Comparison of ENCODE assay signal across 20 cellular contexts in the genomic region with DNA sequence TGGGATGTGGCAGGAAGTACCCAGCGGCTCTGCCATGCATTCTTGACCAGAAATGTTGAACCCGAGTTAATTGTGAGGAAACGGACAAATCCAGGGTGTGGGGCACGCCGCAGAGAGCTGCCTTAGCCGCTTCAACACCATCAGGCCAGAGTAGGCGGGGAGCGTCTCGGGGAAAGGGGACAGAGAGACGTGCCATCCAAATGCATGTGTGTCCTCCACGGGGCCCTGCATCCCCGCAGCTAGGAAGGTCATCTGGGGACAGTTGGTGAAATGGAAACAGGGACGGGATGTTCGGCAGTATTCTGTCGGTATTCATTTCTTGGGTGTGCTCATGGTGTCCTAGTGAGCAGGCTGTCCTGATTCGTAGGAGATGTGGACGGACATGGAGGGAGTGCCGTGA. TPM values are rescaled to one million over a fixed set of nuclear protein-coding genes. Genes with fewer than 3 reads are reported as not detected.
A peak's percentile ranks its signal among the peaks of the same experiment; 100 is the strongest.
DNase-seq lines count a peak whose midpoint lies in the region; ATAC-seq and TF ChIP-seq lines count a peak whose summit lies in the region.
"Had no signal": no experiment of that assay in that cellular context is flagged by ENCODE, and none has a peak within 500 bp of the region (broad histone marks: within the 10 kb centered on the region; RNA-seq: fewer than 3 reads in every experiment).

No MANE protein-coding gene starts in this region.

- TF ChIP-seq CTCF in left ventricle myocardium inferior (IDR thresholded peaks at IDR 0.05; ENCODE audit: borderline replicate concordance) (no peak), osteocyte (IDR thresholded peaks at IDR 0.05) (no peak)

- H3K18ac ChIP-seq in neuronal stem cell (ENCODE audit: low read length): no peak overlapping the region

- intact Hi-C loops in Right ventricle myocardium inferior (cut with DNase I): no loop called here
- intact Hi-C loops in cardiac septum (cut with DNase I): no loop called here
- intact Hi-C loops in left ventricle myocardium inferior (cut with micrococcal nuclease): no loop called here

- no peak overlapping the region for H2AFZ ChIP-seq in neuronal stem cell (ENCODE audit: low read length)
- H2AFZ ChIP-seq: GM23338 had no signal

- H3K36me3 Mint-ChIP-seq in osteocyte (ENCODE audit: unreplicated experiment): peaks cover 12% of the 10 kb centered on the region

- no peak overlapping the region for H2BK12ac ChIP-seq in neuronal stem cell (ENCODE audit: low read length)

- H2BK120ac ChIP-seq in neuronal stem cell (ENCODE audit: low read depth, low read length): no peak overlapping the region

- no peak overlapping the region for H3K23ac ChIP-seq in neuronal stem cell (ENCODE audit: low read depth, low read length, poor library complexity)

- H3K27ac ChIP-seq in left ventricle myocardium inferior (replicated peaks) (peak overlapping the region; percentile 67), neuronal stem cell (replicated peaks; ENCODE audit: low read length) (no peak overlapping the region)

- H3K9me3 ChIP-seq in left ventricle myocardium inferior (replicated peaks): peaks cover 17% of the 10 kb centered on the region
- peaks cover 4 to 7% of the 10 kb centered on the region in 2 donors for H3K9me3 ChIP-seq in neuronal stem cell (replicated peaks in 1 of 2; ENCODE audit: control insufficient read depth in 2 of 2, insufficient read depth in 1 of 2, low read depth in 1 of 2, low read length in 2 of 2)

- H3K4me3 ChIP-seq in left ventricle myocardium inferior: no peak overlapping the region
- H3K4me3 ChIP-seq in neuronal stem cell (ENCODE audit: low read length in 2 of 2): no peak overlapping the region
- H3K4me3 ChIP-seq: GM12878, GM23338 had no signal

- no CpG with 5 or more reads among the region's 18 CpGs for WGBS in neuronal stem cell (ENCODE audit: extremely low coverage in 2 of 2, insufficient read length in 2 of 2, insufficient replicate concordance in 1 of 2), 2 donors

- peak overlapping the region; percentile 60 for H2AK5ac ChIP-seq in neuronal stem cell (ENCODE audit: low read depth, low read length)

- no peak overlapping the region for H4K8ac ChIP-seq in neuronal stem cell (ENCODE audit: low read depth, low read length)

- no peak overlapping the region for H4K91ac ChIP-seq in neuronal stem cell (ENCODE audit: low read depth, low read length, poor library complexity)

- peak; percentile 74 for ATAC-seq in Right ventricle myocardium inferior
- ATAC-seq in HG03025 (IDR thresholded peaks at IDR 0.05; ENCODE audit: low FRiP score, unreplicated experiment): no peak
- ATAC-seq in HG02763 (IDR thresholded peaks at IDR 0.05; ENCODE audit: unreplicated experiment): no peak
- ATAC-seq: GM12878, GM23338 had no signal

- H3K79me1 ChIP-seq in neuronal stem cell (ENCODE audit: low read depth, low read length): no peaks in the 10 kb centered on the region

- peaks cover 12% of the 10 kb centered on the region for H3K36me3 ChIP-seq in left ventricle myocardium inferior
- H3K36me3 ChIP-seq in neuronal stem cell (replicated peaks in 1 of 2; ENCODE audit: control insufficient read depth in 2 of 2, insufficient read depth in 2 of 2, low read length in 2 of 2): no peaks in the 10 kb centered on the region

- no peak overlapping the region for H2BK5ac ChIP-seq in neuronal stem cell (ENCODE audit: low read length)

- peaks cover 62% of the 10 kb centered on the region for H3K4me1 ChIP-seq in left ventricle myocardium inferior
- H3K4me1 ChIP-seq in neuronal stem cell (ENCODE audit: control insufficient read depth in 2 of 2, insufficient read depth in 1 of 2, low read depth in 1 of 2, low read length in 2 of 2): peaks cover 6 to 10% of the 10 kb centered on the region in 2 donors

- DNase-seq in Right ventricle myocardium inferior (ENCODE audit: missing footprints) (peak; percentile 70), cardiac septum (ENCODE audit: low spot score) (no peak), left ventricle myocardium inferior (peak; percentile 52), neuronal stem cell (ENCODE audit: low spot score) (no peak), osteocyte (ENCODE audit: extremely low spot score, unreplicated experiment) (no peak), NCI-H524 treated with DMSO at 0.1 percent for 48 hours (lab: John Stamatoyannopoulos, UW) (no peak)
- DNase-seq: 8988T; CD4-positive, alpha-beta memory T cell; HCEC 1CT; NCI-H1105; NCI-H1694; NCI-H510A; NCI-H774; OCI-M1; SHP77 treated with DMSO at 0.1 percent for 48 hours had no signal

- H3K9ac ChIP-seq in neuronal stem cell (ENCODE audit: low read depth, low read length, poor library complexity): no peak overlapping the region

- peak overlapping the region; percentile 17 for H3K14ac ChIP-seq in neuronal stem cell (ENCODE audit: low read length)

- H3K4me3 Mint-ChIP-seq in osteocyte (ENCODE audit: unreplicated experiment): no peak overlapping the region
- H3K4me3 Mint-ChIP-seq: B cell; CD4-positive, alpha-beta memory T cell; GM23338 had no signal

- no peaks in the 10 kb centered on the region for H3K27me3 ChIP-seq in left ventricle myocardium inferior (ENCODE audit: low read depth)
- no peaks in the 10 kb centered on the region for H3K27me3 ChIP-seq in neuronal stem cell (ENCODE audit: control insufficient read depth in 3 of 3, insufficient read depth in 3 of 3, low read depth in 1 of 3, low read length in 3 of 3)

- H3K27me3 Mint-ChIP-seq in osteocyte (ENCODE audit: unreplicated experiment): no peaks in the 10 kb centered on the region
- H3K27me3 Mint-ChIP-seq: B cell; CD4-positive, alpha-beta memory T cell had no signal

- H3K4me2 ChIP-seq in neuronal stem cell (ENCODE audit: insufficient read depth, low read length, poor library complexity, severe bottlenecking): no peak overlapping the region
- H3K4me2 ChIP-seq: GM23338 had no signal

- no peak overlapping the region for H3K27ac Mint-ChIP-seq in osteocyte (ENCODE audit: unreplicated experiment)
- H3K27ac Mint-ChIP-seq: B cell, GM23338 had no signal

- no peak overlapping the region for H2BK15ac ChIP-seq in neuronal stem cell (ENCODE audit: low read length)

- peaks cover 7% of the 10 kb centered on the region for H3K4me1 Mint-ChIP-seq in osteocyte (ENCODE audit: unreplicated experiment)
- H3K4me1 Mint-ChIP-seq: GM23338 had no signal

- H3K9me3 Mint-ChIP-seq in osteocyte (ENCODE audit: unreplicated experiment): no peaks in the 10 kb centered on the region

- no peak overlapping the region for H3K4ac ChIP-seq in neuronal stem cell (ENCODE audit: low read length)

RNA-seq across cellular contexts. Expression of a gene that starts 59.1 kb away (rescaled TPM):
- total RNA-seq in Right ventricle myocardium inferior (20.3 TPM), cardiac septum (22.2 TPM), left ventricle myocardium inferior (21.4 TPM), osteocyte (41.7 and 46.1 TPM in 2 replicates)
- polyA plus RNA-seq in neuronal stem cell (2013, experiment 1 of 2): 11.6 TPM
- 12.2 TPM for polyA plus RNA-seq in neuronal stem cell (2013, experiment 2 of 2)

Comparison
In these comparisons a context has a peak if more than half of its experiments do, and no peak if none do; other contexts are left out.
1. DNase-seq: peak in Right ventricle myocardium inferior (single experiment) and left ventricle myocardium inferior (single experiment); none in cardiac septum (single experiment), neuronal stem cell (single experiment), osteocyte (single experiment) and NCI-H524 treated with DMSO at 0.1 percent for 48 hours (single experiment).